In the genomic region with DNA sequence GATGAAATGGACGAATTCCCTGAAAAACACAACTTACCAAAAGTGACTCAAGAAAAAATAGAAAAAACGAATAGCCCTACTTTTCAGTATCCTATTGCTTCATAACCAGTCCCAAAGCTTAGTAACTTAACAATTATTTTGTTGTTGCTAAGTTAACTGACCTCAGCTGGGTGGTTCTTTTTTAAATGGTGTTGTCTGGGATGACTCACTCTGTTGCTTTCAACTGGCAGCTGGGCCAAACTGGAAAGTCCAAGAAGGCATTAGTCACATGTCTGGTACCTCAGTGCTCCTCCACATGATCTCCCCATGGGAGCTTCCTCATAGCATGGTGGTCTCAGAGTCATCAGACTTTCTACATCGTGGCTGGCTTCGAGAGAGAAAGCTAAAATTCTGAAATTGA, we compare ENCODE assay signal across 13 cellular contexts. TPM values are rescaled to one million over a fixed set of nuclear protein-coding genes. Genes with fewer than 3 reads are reported as not detected.
DNase-seq lines count a peak whose midpoint lies in the region; ATAC-seq, FAIRE-seq and TF ChIP-seq lines count a peak whose summit lies in the region.
"Had no signal": no experiment of that assay in that cellular context is flagged by ENCODE, and none has a peak within 500 bp of the region (broad histone marks: within the 10 kb centered on the region; RNA-seq: fewer than 3 reads in every experiment).

No MANE protein-coding gene starts in this region.

- H3K4me3 Mint-ChIP-seq in activated T-cell treated with anti-CD3 and anti-CD28 coated beads, Interleukin-2, amount 50 U/mL, for 4 hours = no peak overlapping the region
- H3K4me3 Mint-ChIP-seq: activated naive CD8-positive, alpha-beta T cell treated with anti-CD3 and anti-CD28 coated beads, Interleukin-2, amount 50 U/mL, for 24 hours had no signal

- CTCF ChIA-PET in HEK293 (lab: Yijun Ruan, JAX) = no interaction called here

- H3K36me3 Mint-ChIP-seq in activated T-cell treated with anti-CD3 and anti-CD28 coated beads, Interleukin-2, amount 50 U/mL, for 4 hours (ENCODE audit: insufficient read depth) = peaks cover 5% of the 10 kb centered on the region

- peak; percentile 78 for FAIRE-seq in RCC 7860 (lab: Jason Lieb, UNC)
- FAIRE-seq: D721Med, H1 had no signal

- POLR2A ChIA-PET in HEK293 (lab: Yijun Ruan, JAX) = no interaction called here

- no peaks in the 10 kb centered on the region for H3K36me3 ChIP-seq in HEK293 (ENCODE audit: control insufficient read depth in 2 of 2, insufficient read depth in 1 of 2, low read length in 2 of 2)

- no peaks in the 10 kb centered on the region for H3K4me1 ChIP-seq in HEK293 (ENCODE audit: control insufficient read depth, insufficient read depth, low read length)

- peaks cover 2% of the 10 kb centered on the region; the same call in 1 of the 2 replicates for H3K9me3 ChIP-seq in HEK293 (ENCODE audit: control insufficient read depth, insufficient read depth, low read depth, low read length)

- no peak overlapping the region for H3K4me3 ChIP-seq in HEK293 (ENCODE audit: low read depth, low read length)
- H3K4me3 ChIP-seq in fibroblast of mammary gland (ENCODE audit: control insufficient read depth, low read depth, low read length) = no peak overlapping the region

- ATAC-seq in HG02840 (IDR thresholded peaks at IDR 0.05; ENCODE audit: low FRiP score, unreplicated experiment) = no peak
- ATAC-seq in activated T-cell treated with anti-CD3 and anti-CD28 coated beads, Interleukin-2, amount 50 U/mL, for 4 hours = no peak
- ATAC-seq: activated naive CD8-positive, alpha-beta T cell treated with anti-CD3 and anti-CD28 coated beads, Interleukin-2, amount 50 U/mL, for 24 hours had no signal

- peaks cover 45% of the 10 kb centered on the region for H3K9me3 Mint-ChIP-seq in activated T-cell treated with anti-CD3 and anti-CD28 coated beads, Interleukin-2, amount 50 U/mL, for 4 hours

- H3K4me1 Mint-ChIP-seq in activated T-cell treated with anti-CD3 and anti-CD28 coated beads, Interleukin-2, amount 50 U/mL, for 4 hours (ENCODE audit: low read depth) = no peaks in the 10 kb centered on the region
- H3K4me1 Mint-ChIP-seq: activated naive CD8-positive, alpha-beta T cell treated with anti-CD3 and anti-CD28 coated beads, Interleukin-2, amount 50 U/mL, for 24 hours had no signal

- TF ChIP-seq CTCF in HEK293 (tag by site-specific recombination; IDR thresholded peaks at IDR 0.05) (no peak), fibroblast of mammary gland (conservative IDR thresholded peaks at IDR 0.05; ENCODE audit: control insufficient read depth, insufficient read depth, low read depth, low read length) (no peak)

- H3K27ac ChIP-seq in HEK293 (ENCODE audit: extremely low read depth, low read depth, low read length) (no peak overlapping the region), substantia nigra (ENCODE audit: low read depth, low read length, poor library complexity, severe bottlenecking) (no peak overlapping the region)

- DNase-seq in RCC 7860 (ENCODE audit: low spot score) = peak; percentile 85
- DNase-seq in fibroblast of mammary gland (ENCODE audit: low read depth) = peak; percentile 97
- peak; percentile 15 for DNase-seq in smooth muscle cell of the brain vasculature (ENCODE audit: low read depth, low spot score)
- no peak for DNase-seq in substantia nigra (lab: John Stamatoyannopoulos, UW)
- DNase-seq in activated T-cell treated with anti-CD3 and anti-CD28 coated beads, Interleukin-2, amount 50 U/mL, for 4 hours = no peak
- DNase-seq: activated naive CD8-positive, alpha-beta T cell treated with anti-CD3 and anti-CD28 coated beads, Interleukin-2, amount 50 U/mL, for 24 hours; dermis blood vessel endothelial cell had no signal

- peaks cover 11% of the 10 kb centered on the region for H3K27me3 Mint-ChIP-seq in activated T-cell treated with anti-CD3 and anti-CD28 coated beads, Interleukin-2, amount 50 U/mL, for 4 hours (ENCODE audit: low read depth)

TF ChIP-seq in HEK293, 187 proteins besides CTCF, POLR2A, EP300 and RAD21:
- TF ChIP-seq SETDB1 (IDR thresholded peaks at IDR 0.05; ENCODE audit: insufficient read length, low read length) (peak; percentile 67), FEZF1 (tag by site-specific recombination; IDR thresholded peaks at IDR 0.05) (no peak), ZNF530 (tag by site-specific recombination; IDR thresholded peaks at IDR 0.05; ENCODE audit: low read depth) (no peak)

RNA-seq across cellular contexts. Expression of gene ADAMTS2, which starts 47.8 kb away (rescaled TPM):
- total RNA-seq in activated T-cell treated with anti-CD3 and anti-CD28 coated beads, Interleukin-2, amount 50 U/mL, for 4 hours = under 1 TPM; 0.05 to 0.41 (median 0.13) TPM
- total RNA-seq: OCI-LY7, pulmonary artery endothelial cell had no signal

Comparison
In these comparisons a context has a peak if more than half of its experiments do, and no peak if none do; other contexts are left out.
1. DNase-seq: peak in RCC 7860 (single experiment), fibroblast of mammary gland (single experiment) and smooth muscle cell of the brain vasculature (single experiment); none in substantia nigra (0 of 49) and activated T-cell treated with anti-CD3 and anti-CD28 coated beads, Interleukin-2, amount 50 U/mL, for 4 hours (single experiment).